10 cellular contexts compared by ENCODE assay signal in the genomic region with DNA sequence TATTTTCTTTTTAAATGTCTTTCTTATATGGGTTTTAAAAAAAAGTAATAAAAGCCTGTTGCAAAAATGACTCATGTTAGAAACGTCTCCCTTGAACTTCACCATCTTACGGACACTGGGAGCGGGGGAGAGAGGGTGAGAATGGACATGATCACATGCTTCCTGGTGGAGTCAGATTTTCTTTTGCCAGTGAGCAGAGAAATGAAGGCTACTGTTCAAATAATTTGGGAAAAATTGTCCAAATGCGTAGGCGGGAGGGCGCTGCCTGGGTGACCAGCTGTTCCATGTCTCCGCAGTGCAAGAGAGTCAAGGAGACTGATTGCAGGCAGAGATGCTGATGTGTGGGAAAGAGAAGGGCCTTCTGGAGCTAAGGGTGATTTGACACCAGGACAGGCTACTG. TPM values are rescaled to one million over a fixed set of nuclear protein-coding genes. Genes with fewer than 3 reads are reported as not detected.
DNase-seq lines count a peak whose midpoint lies in the region; ATAC-seq, FAIRE-seq and TF ChIP-seq lines count a peak whose summit lies in the region.
"Had no signal": no experiment of that assay in that cellular context is flagged by ENCODE, and none has a peak within 500 bp of the region (broad histone marks: within the 10 kb centered on the region; RNA-seq: fewer than 3 reads in every experiment).

No MANE protein-coding gene starts in this region.

- no TSS peak for BruUV-seq in HepG2 (replicated peaks; lab: Mats Ljungman, UMichigan)

- H2AFZ ChIP-seq in HepG2 (ENCODE audit: low read length): no peak overlapping the region

- peak overlapping the region; percentile 44 for H3K27ac ChIP-seq in CD4-positive, alpha-beta memory T cell (ENCODE audit: low read depth, low read length)
- H3K27ac ChIP-seq in esophagus squamous epithelium (peak overlapping the region; percentile 85 to 89 (median 88)), HepG2 (ENCODE audit: extremely low read length, insufficient read depth, low read length) (no peak overlapping the region), esophagus muscularis mucosa (replicated peaks in 1 of 4) (peak overlapping the region in 2 of 4 donors; percentile 9 to 64)

- no peaks in the 10 kb centered on the region for H3K27me3 Mint-ChIP-seq in CD4-positive, alpha-beta memory T cell

- WGBS in esophagus squamous epithelium, 2 donors: 50 to 63% methylated on average over 7 of the region's 7 CpGs
- 98% methylated on average over 7 of the region's 7 CpGs for WGBS in HepG2 (ENCODE audit: low lambda C conversion rate)
- WGBS in esophagus muscularis mucosa: 58% methylated on average over 7 of the region's 7 CpGs

- CTCF ChIA-PET in CD4-positive, alpha-beta memory T cell (lab: Charles Lee; ENCODE audit: partially characterized antibody): interaction anchor here (1.4 to 18.9 kb wide), 5 partner anchors 10 to 99 kb away, joined by 3 to 550 read pairs (median 226); no protein-coding TSS in a partner anchor
- CTCF ChIA-PET in HepG2 (lab: Yijun Ruan, JAX; ENCODE audit: low intra/inter-chr PET ratio, low total read pairs): no interaction called here

- in situ Hi-C loops in HepG2 (cut with HindIII; ENCODE audit: extremely low pct_ligation_motif_present, low pct_unique_long_range_greater_than_20kb): no loop called here

- peak overlapping the region in 3 of 8 donors; percentile 12 to 39 (median 36) for H3K4me3 Mint-ChIP-seq in CD4-positive, alpha-beta memory T cell

- H4K20me1 ChIP-seq in HepG2 (ENCODE audit: insufficient read depth, low read length): no peaks in the 10 kb centered on the region

- TF ChIP-seq POLR2A in esophagus squamous epithelium (IDR thresholded peaks at IDR 0.05): no peak
- TF ChIP-seq POLR2A in HepG2 (IDR thresholded peaks at IDR 0.05; ENCODE audit: insufficient read depth in 1 of 2, low read depth in 2 of 2, low read length in 2 of 2): no peak
- TF ChIP-seq POLR2A in esophagus muscularis mucosa (IDR thresholded peaks at IDR 0.05; ENCODE audit: low read depth): no peak

- no peak overlapping the region for H3K4me3 ChIP-seq in CD4-positive, alpha-beta memory T cell (ENCODE audit: low read length in 2 of 2)
- H3K4me3 ChIP-seq in esophagus squamous epithelium: no peak overlapping the region
- no peak overlapping the region for H3K4me3 ChIP-seq in HepG2 (replicated peaks in 1 of 3; ENCODE audit: insufficient read depth in 1 of 3, low read depth in 2 of 3, low read length in 3 of 3)
- H3K4me3 ChIP-seq in esophagus muscularis mucosa: no peak overlapping the region

- TF ChIP-seq EP300 in HepG2 (IDR thresholded peaks at IDR 0.05; ENCODE audit: low read depth in 2 of 2, low read length in 2 of 2): no peak
- no peak for TF ChIP-seq EP300 in HepG2 (CRISPR knock-in tag; IDR thresholded peaks at IDR 0.05; ENCODE audit: borderline replicate concordance)
- no peak for TF ChIP-seq EP300 in esophagus muscularis mucosa (IDR thresholded peaks at IDR 0.05)

- peaks cover 40% of the 10 kb centered on the region for H3K4me1 ChIP-seq in CD4-positive, alpha-beta memory T cell (ENCODE audit: insufficient read depth, low read length)
- peaks cover 65 to 92% (median 78%) of the 10 kb centered on the region in 3 donors for H3K4me1 ChIP-seq in esophagus squamous epithelium
- H3K4me1 ChIP-seq in HepG2 (ENCODE audit: insufficient read depth, low read length): no peaks in the 10 kb centered on the region
- peaks cover 0 to 36% (median 29%) of the 10 kb centered on the region in 4 donors for H3K4me1 ChIP-seq in esophagus muscularis mucosa

- TF ChIP-seq CTCF in esophagus squamous epithelium (IDR thresholded peaks at IDR 0.05): no peak
- no peak for TF ChIP-seq CTCF in omental fat pad (IDR thresholded peaks at IDR 0.05)
- no peak for TF ChIP-seq CTCF in HepG2 (CRISPR knock-in tag; IDR thresholded peaks at IDR 0.05)
- TF ChIP-seq CTCF in esophagus muscularis mucosa (IDR thresholded peaks at IDR 0.05): no peak

- H3K9me3 ChIP-seq in CD4-positive, alpha-beta memory T cell (ENCODE audit: control insufficient read depth in 1 of 2, low read length in 2 of 2): no peaks in the 10 kb centered on the region
- H3K9me3 ChIP-seq in esophagus squamous epithelium (no peaks in the 10 kb centered on the region), HepG2 (ENCODE audit: low read length) (no peaks in the 10 kb centered on the region), esophagus muscularis mucosa (no peaks in the 10 kb centered on the region)

- H3K9ac ChIP-seq in HepG2 (ENCODE audit: insufficient read depth, low read depth, low read length): no peak overlapping the region

- POLR2A ChIA-PET in CD4-positive, alpha-beta memory T cell (lab: Charles Lee; ENCODE audit: partially characterized antibody): interaction anchor here (0.9 to 19.2 kb wide), 2 partner anchors 8 to 29 kb away, joined by 3 to 786 read pairs; no protein-coding TSS in a partner anchor
- POLR2A ChIA-PET in HepG2 (lab: Yijun Ruan, JAX): no interaction called here

- no peaks in the 10 kb centered on the region for H3K9me3 Mint-ChIP-seq in CD4-positive, alpha-beta memory T cell

- peaks cover 81% of the 10 kb centered on the region for H3K36me3 ChIP-seq in CD4-positive, alpha-beta memory T cell (ENCODE audit: insufficient read depth, low read length)
- H3K36me3 ChIP-seq in esophagus squamous epithelium (peaks cover 12 to 89% (median 14%) of the 10 kb centered on the region in 3 donors), HepG2 (replicated peaks in 1 of 2; ENCODE audit: control insufficient read depth in 1 of 2, insufficient read depth in 2 of 2, low read length in 2 of 2) (peaks cover 12 to 50% of the 10 kb centered on the region in 2 experiments), esophagus muscularis mucosa (peaks cover 31 to 100% (median 86%) of the 10 kb centered on the region in 4 donors)

- no peaks in the 10 kb centered on the region for H3K27me3 ChIP-seq in CD4-positive, alpha-beta memory T cell (ENCODE audit: insufficient read depth, low read length)
- no peaks in the 10 kb centered on the region for H3K27me3 ChIP-seq in esophagus squamous epithelium
- H3K27me3 ChIP-seq in HepG2 (ENCODE audit: control insufficient read depth in 1 of 2, insufficient read depth in 2 of 2, low read length in 2 of 2): no peaks in the 10 kb centered on the region
- no peaks in the 10 kb centered on the region for H3K27me3 ChIP-seq in esophagus muscularis mucosa

- TF ChIP-seq RAD21 in HepG2 (CRISPR knock-in tag; IDR thresholded peaks at IDR 0.05): no peak

- intact Hi-C loops in CD4-positive, alpha-beta memory T cell (cut with micrococcal nuclease): no loop called here
- intact Hi-C loops in esophagus squamous epithelium (cut with DNase I) (no loop called here), HepG2 (cut with micrococcal nuclease; ENCODE audit: unreplicated experiment) (no loop called here), esophagus muscularis mucosa (cut with DNase I) (no loop called here)

- no peak for DNase-seq in CD4-positive, alpha-beta memory T cell
- DNase-seq in esophagus squamous epithelium (lab: John Stamatoyannopoulos, UW): no peak
- no peak for DNase-seq in omental fat pad (ENCODE audit: low spot score)
- DNase-seq in DMS 273 (lab: John Stamatoyannopoulos, UW; ENCODE audit: unreplicated experiment): no peak
- DNase-seq in HepG2 (ENCODE audit: low spot score): no peak
- DNase-seq in esophagus muscularis mucosa (ENCODE audit: extremely low spot score): no peak
- DNase-seq: NCI-H1436 treated with DMSO at 0.1 percent for 48 hours had no signal

- H3K4me2 ChIP-seq in HepG2 (ENCODE audit: low read depth, low read length): no peak overlapping the region

- peak overlapping the region; percentile 71 to 94 (median 90) for H3K27ac Mint-ChIP-seq in CD4-positive, alpha-beta memory T cell

- no peaks in the 10 kb centered on the region for H3K79me2 ChIP-seq in HepG2 (ENCODE audit: insufficient read depth, low read length)

- ATAC-seq in SK-N-SH treated with all-trans-retinoic acid at 6 μM for 48 hours: peak; percentile 94
- peak; percentile 81 for ATAC-seq in omental fat pad (ENCODE audit: low FRiP score)
- no peak for ATAC-seq in HepG2
- no peak for ATAC-seq in HG02678 (IDR thresholded peaks at IDR 0.05; ENCODE audit: unreplicated experiment)

- no peak for FAIRE-seq in HepG2 (lab: Jason Lieb, UNC)
- FAIRE-seq: H1 had no signal

- peaks cover 45 to 86% of the 10 kb centered on the region in 2 donors for H3K36me3 Mint-ChIP-seq in CD4-positive, alpha-beta memory T cell

- peaks cover 27 to 62% (median 32%) of the 10 kb centered on the region in 4 donors for H3K4me1 Mint-ChIP-seq in CD4-positive, alpha-beta memory T cell

RNA-seq across cellular contexts. Expression of a gene that starts 23.1 kb away (rescaled TPM):
- 10 to 100 TPM; 53.5 to 54.5 TPM for total RNA-seq in CD4-positive, alpha-beta memory T cell
- polyA plus RNA-seq in CD4-positive, alpha-beta memory T cell: 10 to 100 TPM; 33.5 to 38.9 TPM
- total RNA-seq in esophagus squamous epithelium (10 to 100 TPM; 26.8 to 54.4 (median 42.2) TPM), omental fat pad (10 to 100 TPM; 38.4 to 55.8 (median 50.4) TPM), HepG2 (2016; rRNA removed; fragmentation: Illumina TruSeq; extraction: Trizol) (45.1 and 47.5 TPM in 2 replicates), esophagus muscularis mucosa (10 to 100 TPM; 40.3 to 50.0 (median 47.9) TPM)
- total RNA-seq in HepG2 (2016; cell fraction: cytosol; rRNA removed; fragmentation: Illumina TruSeq; extraction: Trizol; ENCODE audit: low read depth): 43.1 and 44.2 TPM in 2 replicates
- total RNA-seq in HepG2 (2016; cell fraction: insoluble cytoplasmic fraction; rRNA removed; fragmentation: Illumina TruSeq; extraction: Trizol): 44.4 and 45.6 TPM in 2 replicates
- total RNA-seq in HepG2 (2016; cell fraction: membrane; rRNA removed; fragmentation: Illumina TruSeq; extraction: Trizol): 66.4 and 71.1 TPM in 2 replicates
- 33.0 and 33.9 TPM in 2 replicates for total RNA-seq in HepG2 (2016; cell fraction: nucleus; rRNA removed; fragmentation: Illumina TruSeq; extraction: Trizol)
- 61.1 and 64.9 TPM in 2 replicates for polyA plus RNA-seq in HepG2 (2011; rRNA removed)
- polyA plus RNA-seq in HepG2 (2011; cell fraction: cytosol; rRNA removed): 57.5 and 59.2 TPM in 2 replicates
- polyA plus RNA-seq in HepG2 (2011; cell fraction: nucleus; rRNA removed): 50.4 and 55.0 TPM in 2 replicates
- polyA plus RNA-seq in HepG2 (2012): 35.2 and 37.1 TPM in 2 replicates
- 51.1 and 52.3 TPM in 2 replicates for polyA plus RNA-seq in HepG2 (2016; cell fraction: cytosol; fragmentation: Illumina TruSeq; extraction: Trizol; ENCODE audit: low read depth)
- 56.4 and 58.1 TPM in 2 replicates for polyA plus RNA-seq in HepG2 (2016; cell fraction: insoluble cytoplasmic fraction; fragmentation: Illumina TruSeq; extraction: Trizol; ENCODE audit: low read depth)
- polyA plus RNA-seq in HepG2 (2016; cell fraction: membrane; fragmentation: Illumina TruSeq; extraction: Trizol; ENCODE audit: low read depth): 76.1 and 77.6 TPM in 2 replicates
- polyA plus RNA-seq in HepG2 (2016; cell fraction: nucleus; fragmentation: Illumina TruSeq; extraction: Trizol; ENCODE audit: insufficient read depth, low read depth): 56.2 and 57.6 TPM in 2 replicates
- polyA minus RNA-seq in HepG2 (2011; rRNA and poly(A)+ RNA removed; ENCODE audit: low replicate concordance): 48.8 and 93.5 TPM in 2 replicates
- 21.5 and 22.3 TPM in 2 replicates for polyA minus RNA-seq in HepG2 (2011; cell fraction: cytosol; rRNA and poly(A)+ RNA removed)
- 31.9 and 36.3 TPM in 2 replicates for polyA minus RNA-seq in HepG2 (2011; cell fraction: nucleus; rRNA and poly(A)+ RNA removed)

RNA-seq across cellular contexts. Expression of a gene that starts 46.1 kb away (rescaled TPM):
- total RNA-seq in CD4-positive, alpha-beta memory T cell: 1 to 10 TPM in 1 of 2 experiments, under 1 TPM in 1; 0.78 to 1.2 TPM
- polyA plus RNA-seq in CD4-positive, alpha-beta memory T cell: under 1 TPM in 1 of 2 donors, not detected in 1; 0.22 TPM
- total RNA-seq in esophagus squamous epithelium (1 to 10 TPM; 2.5 to 9.1 (median 4.0) TPM), omental fat pad (10 to 100 TPM; 14.3 to 73.3 (median 39.4) TPM), HepG2 (2016; rRNA removed; fragmentation: Illumina TruSeq; extraction: Trizol) (2.8 and 4.1 TPM in 2 replicates), esophagus muscularis mucosa (10 to 100 TPM in 2 of 4 donors, 1 to 10 TPM in 2; 5.6 to 14.7 (median 9.0) TPM)
- 0.44 and 0.81 TPM in 2 replicates for total RNA-seq in HepG2 (2016; cell fraction: cytosol; rRNA removed; fragmentation: Illumina TruSeq; extraction: Trizol; ENCODE audit: low read depth)
- 3.1 and 4.0 TPM in 2 replicates for total RNA-seq in HepG2 (2016; cell fraction: insoluble cytoplasmic fraction; rRNA removed; fragmentation: Illumina TruSeq; extraction: Trizol)
- total RNA-seq in HepG2 (2016; cell fraction: membrane; rRNA removed; fragmentation: Illumina TruSeq; extraction: Trizol): 1.4 and 1.5 TPM in 2 replicates
- total RNA-seq in HepG2 (2016; cell fraction: nucleus; rRNA removed; fragmentation: Illumina TruSeq; extraction: Trizol): 1.7 and 2.7 TPM in 2 replicates
- 0.48 and 0.50 TPM in 2 replicates for polyA plus RNA-seq in HepG2 (2011; rRNA removed)
- 0.31 and 0.43 TPM in 2 replicates for polyA plus RNA-seq in HepG2 (2011; cell fraction: cytosol; rRNA removed)
- 0.29 and 0.58 TPM in 2 replicates for polyA plus RNA-seq in HepG2 (2011; cell fraction: nucleus; rRNA removed)
- 0.40 and 0.43 TPM in 2 replicates for polyA plus RNA-seq in HepG2 (2012)
- polyA plus RNA-seq in HepG2 (2016; cell fraction: cytosol; fragmentation: Illumina TruSeq; extraction: Trizol; ENCODE audit: low read depth): 0.10 and 0.25 TPM in 2 replicates
- 1.7 and 2.1 TPM in 2 replicates for polyA plus RNA-seq in HepG2 (2016; cell fraction: insoluble cytoplasmic fraction; fragmentation: Illumina TruSeq; extraction: Trizol; ENCODE audit: low read depth)
- 0.34 and 0.35 TPM in 2 replicates for polyA plus RNA-seq in HepG2 (2016; cell fraction: membrane; fragmentation: Illumina TruSeq; extraction: Trizol; ENCODE audit: low read depth)
- polyA plus RNA-seq in HepG2 (2016; cell fraction: nucleus; fragmentation: Illumina TruSeq; extraction: Trizol; ENCODE audit: insufficient read depth, low read depth): 1.0 and 1.5 TPM in 2 replicates
- polyA minus RNA-seq in HepG2 (2011; rRNA and poly(A)+ RNA removed; ENCODE audit: low replicate concordance): 0.80 and 17.9 TPM in 2 replicates
- polyA minus RNA-seq in HepG2 (2011; cell fraction: cytosol; rRNA and poly(A)+ RNA removed): 0.40 and 1.7 TPM in 2 replicates
- 1.2 and 2.0 TPM in 2 replicates for polyA minus RNA-seq in HepG2 (2011; cell fraction: nucleus; rRNA and poly(A)+ RNA removed)

Comparison
In these comparisons a context has a peak if more than half of its experiments do, and no peak if none do; other contexts are left out.
1. ATAC-seq: peak in SK-N-SH treated with all-trans-retinoic acid at 6 μM for 48 hours (single experiment) and omental fat pad (single experiment); none in HepG2 (single experiment) and HG02678 (single experiment).